In genomic region chr20:50152394-50153152, GRCh38 we compare ENCODE assay signal across 7 cellular contexts. TPM values are rescaled to one million over a fixed set of nuclear protein-coding genes. Genes with fewer than 3 reads are reported as not detected.
DNase-seq lines count a peak whose midpoint lies in the region; ATAC-seq, FAIRE-seq and TF ChIP-seq lines count a peak whose summit lies in the region.

No MANE protein-coding gene starts in this region.

- FAIRE-seq in GM12892 (lab: Jason Lieb, UNC), result no peak

- H3K36me3 ChIP-seq in HAP-1 (replicated peaks) (peaks cover 6% of the 10 kb centered on the region), gastroesophageal sphincter (peaks cover 0 to 10% of the 10 kb centered on the region in 2 donors)

- no peak for TF ChIP-seq EP300 in gastroesophageal sphincter (IDR thresholded peaks at IDR 0.05)

- no peak for TF ChIP-seq POLR2A in gastroesophageal sphincter (IDR thresholded peaks at IDR 0.05)
- no peak for TF ChIP-seq POLR2A in GM12892 (IDR thresholded peaks at IDR 0.05; ENCODE audit: low read depth, low read length)

- in situ Hi-C loops in HAP-1 (cut with MboI; ENCODE audit: low sequenced_read_pairs), result no loop called here

- H3K9me3 ChIP-seq in HAP-1, result no peaks in the 10 kb centered on the region
- H3K9me3 ChIP-seq in gastroesophageal sphincter, result no peaks in the 10 kb centered on the region

- H3K4me3 ChIP-seq in HAP-1 (peak overlapping the region; percentile 88), gastroesophageal sphincter (peak overlapping the region; percentile 93 to 98), skin epidermis (peak overlapping the region; percentile 82 to 96 (median 94))

- ATAC-seq in gastroesophageal sphincter, result no peak

- H3K27ac ChIP-seq in gastroesophageal sphincter (peak overlapping the region; percentile 7 to 96 (median 92)), skin epidermis (peak overlapping the region; percentile 85 to 99 (median 96))

- 0 to 13% methylated on average over 2 to 4 of the region's 4 CpGs for WGBS in gastroesophageal sphincter (ENCODE audit: low coverage in 1 of 2), 2 donors

- H3K27me3 ChIP-seq in HAP-1 (ENCODE audit: low read depth), result no peaks in the 10 kb centered on the region
- no peaks in the 10 kb centered on the region for H3K27me3 ChIP-seq in gastroesophageal sphincter

- DNase-seq in HAP-1 (ENCODE audit: low spot score in 2 of 2) (no peak), SW480 (ENCODE audit: low spot score) (peak; percentile 57), GM12892 (ENCODE audit: insufficient read length) (no peak), epidermal melanocyte (ENCODE audit: insufficient read length, low spot score) (no peak), GM19240 (ENCODE audit: insufficient read length, low spot score) (no peak)

- peaks cover 14% of the 10 kb centered on the region for H3K4me1 ChIP-seq in HAP-1
- peaks cover 5 to 66% (median 40%) of the 10 kb centered on the region in 3 donors for H3K4me1 ChIP-seq in gastroesophageal sphincter

- no peak for TF ChIP-seq CTCF in gastroesophageal sphincter (IDR thresholded peaks at IDR 0.05)

RNA-seq across cellular contexts. Expression of gene PEDS1, which starts 0.9 kb away (rescaled TPM):
- total RNA-seq in gastroesophageal sphincter, result 10 to 100 TPM; 24.1 to 46.3 (median 31.8) TPM
- polyA plus RNA-seq in GM12892 (2012; ENCODE audit: missing spikeins), result 10.3 TPM

RNA-seq across cellular contexts. Expression of gene CEBPB, which starts 38.1 kb away (rescaled TPM):
- 100 to 1,000 TPM in 3 of 4 donors, 10 to 100 TPM in 1; 85.2 to 125 (median 108) TPM for total RNA-seq in gastroesophageal sphincter
- polyA plus RNA-seq in GM12892 (2012; ENCODE audit: missing spikeins), result 0.47 TPM

RNA-seq across cellular contexts. Expression of gene UBE2V1, which starts 39.6 kb away (rescaled TPM):
- total RNA-seq in gastroesophageal sphincter, result 100 to 1,000 TPM in 2 of 4 donors, 10 to 100 TPM in 2; 69.3 to 110 (median 87.9) TPM
- 120 TPM for polyA plus RNA-seq in GM12892 (2012; ENCODE audit: missing spikeins)
